Comparison of ENCODE assay signal across 8 cellular contexts in the genomic region with DNA sequence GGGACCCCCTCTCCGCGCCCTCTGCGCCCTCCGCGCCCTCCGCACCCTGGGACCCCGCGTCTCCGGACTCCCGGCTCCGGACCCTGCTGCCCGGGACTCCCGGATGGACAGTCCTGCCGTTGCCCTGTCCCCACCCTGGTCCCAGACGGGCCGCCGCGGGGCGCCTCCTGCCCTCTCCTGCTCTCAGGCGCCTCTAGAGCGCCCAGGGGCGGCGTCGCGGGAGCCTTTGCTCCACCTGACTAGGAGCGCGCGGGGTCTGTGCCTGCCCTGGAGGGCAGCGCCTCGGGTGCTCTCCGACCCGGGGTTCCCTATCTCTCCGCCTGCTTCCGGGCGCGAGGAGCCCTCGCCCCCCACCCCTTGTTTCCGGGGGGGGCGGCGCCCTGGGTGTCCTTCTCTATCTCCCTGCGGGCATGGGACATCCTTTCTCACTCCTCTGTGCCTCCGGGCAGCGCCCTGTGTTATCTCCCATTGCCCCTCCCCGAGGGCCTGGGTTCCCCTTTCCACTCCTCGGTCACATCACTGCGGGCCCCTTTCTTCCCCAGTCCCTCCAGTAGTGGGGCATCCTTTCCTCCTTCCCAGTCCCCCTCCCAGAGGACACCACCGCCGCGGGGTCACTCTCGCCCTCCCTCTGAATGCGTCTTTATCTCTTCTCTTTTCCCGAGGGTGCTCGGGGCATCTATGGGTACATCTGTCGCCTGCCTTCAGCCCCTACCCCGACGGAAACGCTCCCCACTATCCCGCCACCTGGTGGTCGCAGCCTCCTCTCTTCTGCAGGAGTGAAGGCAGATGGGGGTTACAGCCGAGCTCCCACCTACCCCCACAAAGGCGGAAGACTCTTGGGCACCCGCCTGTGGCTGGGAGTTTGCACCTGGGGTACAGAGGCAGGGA. TPM values are rescaled to one million over a fixed set of nuclear protein-coding genes. Genes with fewer than 3 reads are reported as not detected.
DNase-seq lines count a peak whose midpoint lies in the region; ATAC-seq and TF ChIP-seq lines count a peak whose summit lies in the region.

No MANE protein-coding gene starts in this region.

- H3K36me3 ChIP-seq in esophagus squamous epithelium = no peaks in the 10 kb centered on the region

- peaks cover 0 to 31% (median 20%) of the 10 kb centered on the region in 3 donors for H3K4me1 ChIP-seq in esophagus squamous epithelium

- H3K27ac Mint-ChIP-seq in activated CD4-positive, alpha-beta T cell treated with anti-CD3 and anti-CD28 coated beads, Interleukin-2, amount 10 ng/mL, durations not matched to agents 7 days and 5 days = peak overlapping the region; percentile 84

- H3K9me3 ChIP-seq in esophagus squamous epithelium = no peaks in the 10 kb centered on the region

- TF ChIP-seq POLR2A in esophagus squamous epithelium (IDR thresholded peaks at IDR 0.05) = no peak

- intact Hi-C loops in esophagus squamous epithelium (cut with DNase I) (no loop called here), posterior cingulate gyrus (cut with DNase I) (no loop called here)

- H3K36me3 Mint-ChIP-seq in activated CD4-positive, alpha-beta T cell treated with anti-CD3 and anti-CD28 coated beads, Interleukin-2, amount 10 ng/mL, durations not matched to agents 7 days and 5 days (ENCODE audit: low read depth) = peaks cover 31% of the 10 kb centered on the region

- peak overlapping the region in 1 of 4 donors; percentile 21 for H3K27ac ChIP-seq in esophagus squamous epithelium

- 3 to 4% methylated on average over 18 to 30 of the region's 62 CpGs for WGBS in esophagus squamous epithelium, 2 donors

- CTCF ChIA-PET in activated CD4-positive, alpha-beta T cell treated with anti-CD3 and anti-CD28 coated beads, Interleukin-2, amount 10 ng/mL, durations not matched to agents 7 days and 5 days (lab: Charles Lee) = interaction anchor here (1.0 kb wide), 1 partner anchor 12 kb away, joined by 3 read pairs; no protein-coding TSS in a partner anchor

- no peaks in the 10 kb centered on the region for H3K27me3 Mint-ChIP-seq in activated CD4-positive, alpha-beta T cell treated with anti-CD3 and anti-CD28 coated beads, Interleukin-2, amount 10 ng/mL, durations not matched to agents 7 days and 5 days

- no peak for TF ChIP-seq CTCF in esophagus squamous epithelium (IDR thresholded peaks at IDR 0.05)

- H3K4me1 Mint-ChIP-seq in activated CD4-positive, alpha-beta T cell treated with anti-CD3 and anti-CD28 coated beads, Interleukin-2, amount 10 ng/mL, durations not matched to agents 7 days and 5 days = peaks cover 65% of the 10 kb centered on the region

- peak overlapping the region; percentile 96 for H3K4me3 Mint-ChIP-seq in activated CD4-positive, alpha-beta T cell treated with anti-CD3 and anti-CD28 coated beads, Interleukin-2, amount 10 ng/mL, durations not matched to agents 7 days and 5 days

- peak; percentile 50 for DNase-seq in activated CD4-positive, alpha-beta T cell treated with anti-CD3 and anti-CD28 coated beads, Interleukin-2, amount 10 ng/mL, durations not matched to agents 7 days and 5 days
- DNase-seq in esophagus squamous epithelium (lab: John Stamatoyannopoulos, UW) = no peak
- DNase-seq in posterior cingulate gyrus = peak; percentile 25 to 90 (median 44)
- no peak for DNase-seq in DMS153 treated with DMSO at 0.1 percent for 48 hours (lab: John Stamatoyannopoulos, UW; ENCODE audit: unreplicated experiment)
- no peak for DNase-seq in NCI-H128 (lab: John Stamatoyannopoulos, UW; ENCODE audit: unreplicated experiment)

- H3K4me3 ChIP-seq in esophagus squamous epithelium = peak overlapping the region; percentile 21 to 67 (median 45)

- H3K9me3 Mint-ChIP-seq in activated CD4-positive, alpha-beta T cell treated with anti-CD3 and anti-CD28 coated beads, Interleukin-2, amount 10 ng/mL, durations not matched to agents 7 days and 5 days = no peaks in the 10 kb centered on the region

- ATAC-seq in GM19023 (IDR thresholded peaks at IDR 0.05; ENCODE audit: unreplicated experiment) (peak; percentile 25), HG03442 (IDR thresholded peaks at IDR 0.05; ENCODE audit: unreplicated experiment) (peak; percentile 19), HG02970 (IDR thresholded peaks at IDR 0.05; ENCODE audit: low FRiP score, unreplicated experiment) (no peak)

- POLR2A ChIA-PET in activated CD4-positive, alpha-beta T cell treated with anti-CD3 and anti-CD28 coated beads, Interleukin-2, amount 10 ng/mL, durations not matched to agents 7 days and 5 days (lab: Charles Lee) = no interaction called here

- H3K27me3 ChIP-seq in esophagus squamous epithelium = peaks cover 5 to 83% (median 8%) of the 10 kb centered on the region in 4 donors

RNA-seq across cellular contexts. Expression of a gene that starts 0.9 kb away (rescaled TPM):
- total RNA-seq in activated CD4-positive, alpha-beta T cell treated with anti-CD3 and anti-CD28 coated beads, Interleukin-2, amount 10 ng/mL, durations not matched to agents 7 days and 5 days = 10 to 100 TPM; 77.8 to 81.0 TPM
- 1 to 10 TPM in 2 of 4 donors, under 1 TPM in 2; 0.38 to 4.0 (median 1.7) TPM for total RNA-seq in esophagus squamous epithelium

Comparison
In these comparisons a context has a peak if more than half of its experiments do, and no peak if none do; other contexts are left out.
1. DNase-seq: peak in activated CD4-positive, alpha-beta T cell treated with anti-CD3 and anti-CD28 coated beads, Interleukin-2, amount 10 ng/mL, durations not matched to agents 7 days and 5 days (single experiment) and posterior cingulate gyrus (10 of 10); none in esophagus squamous epithelium (single experiment), DMS153 treated with DMSO at 0.1 percent for 48 hours (single experiment) and NCI-H128 (single experiment).
2. RNA of a gene that starts 0.9 kb away (total RNA-seq): 77.8 to 81.0 TPM in activated CD4-positive, alpha-beta T cell treated with anti-CD3 and anti-CD28 coated beads, Interleukin-2, amount 10 ng/mL, durations not matched to agents 7 days and 5 days; 0.38 to 4.0 TPM in esophagus squamous epithelium; every median in the first group is over 10 times any median in the second.